In the genomic region with DNA sequence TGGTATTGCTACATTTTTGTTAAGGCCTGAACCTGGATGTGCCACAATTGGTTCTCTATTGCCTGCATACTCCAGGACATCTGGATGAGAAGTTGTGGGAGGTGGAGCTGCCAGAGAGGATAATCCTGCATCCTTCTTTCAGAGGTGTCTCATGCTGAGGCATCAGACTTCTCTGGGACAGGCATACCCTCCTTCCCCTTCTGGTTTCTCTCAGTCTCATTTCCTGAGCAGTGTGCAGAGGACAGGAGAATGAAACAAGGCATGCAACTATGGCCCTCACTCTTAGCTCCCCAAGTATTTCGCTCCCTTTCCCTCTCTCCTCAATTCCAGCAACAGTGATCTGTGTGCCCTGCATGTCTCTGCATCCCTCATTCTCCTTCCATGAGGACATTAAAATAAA, we compare ENCODE assay signal across 32 cellular contexts. TPM values are rescaled to one million over a fixed set of nuclear protein-coding genes. Genes with fewer than 3 reads are reported as not detected.
"Had no signal": no experiment of that assay in that cellular context is flagged by ENCODE, and none has a peak within 500 bp of the region (broad histone marks: within the 10 kb centered on the region; RNA-seq: fewer than 3 reads in every experiment).

No MANE protein-coding gene starts in this region.

- H3K27me3 ChIP-seq: dorsolateral prefrontal cortex, esophagus squamous epithelium, gastrocnemius medialis, heart right ventricle, left lung had no signal

- FAIRE-seq: colon, endothelial cell of umbilical vein, islet of Langerhans, keratinocyte had no signal

- H3K27ac ChIP-seq: coronary artery, dorsolateral prefrontal cortex, esophagus squamous epithelium, gastrocnemius medialis, heart right ventricle, left lung, lower lobe of right lung had no signal

- H3K4me1 ChIP-seq: esophagus squamous epithelium, gastrocnemius medialis, left lung, lower lobe of right lung had no signal

- DNase-seq: dermis blood vessel endothelial cell; dorsolateral prefrontal cortex; effector CD4-positive, alpha-beta T cell; effector memory CD4-positive, alpha-beta T cell; esophagus squamous epithelium; foreskin fibroblast; foreskin melanocyte; gastrocnemius medialis; glutamatergic neuron; head of caudate nucleus; heart right ventricle; hippocampal formation; left cardiac atrium; left lung; left ventricle myocardium superior; lower lobe of right lung; mesenchymal stem cell; mucosa of descending colon; naive B cell had no signal

- H3K9me3 ChIP-seq: gastrocnemius medialis had no signal

- H3K36me3 ChIP-seq: esophagus squamous epithelium, gastrocnemius medialis, heart right ventricle, left lung, lower lobe of right lung had no signal

- H3K4me3 ChIP-seq: coronary artery, dorsolateral prefrontal cortex, esophagus squamous epithelium, gastrocnemius medialis, heart right ventricle, left lung, lower lobe of right lung, mucosa of descending colon had no signal

RNA-seq across cellular contexts. Expression of gene RGSL1, which starts 7.6 kb away (rescaled TPM):
- total RNA-seq: dermis blood vessel endothelial cell, endothelial cell of umbilical vein, epithelial cell of proximal tubule, gastrocnemius medialis, glomerular endothelial cell, heart right ventricle, kidney epithelial cell, left cardiac atrium, left ventricle myocardium superior, lower leg skin, lower lobe of right lung, lung microvascular endothelial cell, mesenteric fat pad, mesothelial cell of epicardium, mucosa of descending colon, myocyte had no signal
- polyA plus RNA-seq: endothelial cell of umbilical vein, heart right ventricle, keratinocyte had no signal

RNA-seq across cellular contexts. Expression of gene TEDDM1, which starts 41.9 kb away (rescaled TPM):
- total RNA-seq: dermis blood vessel endothelial cell, dorsolateral prefrontal cortex, endothelial cell of umbilical vein, epithelial cell of proximal tubule, esophagus squamous epithelium, gastrocnemius medialis, glomerular endothelial cell, heart right ventricle, kidney epithelial cell, left cardiac atrium, left lung, left ventricle myocardium superior, lower leg skin, lower lobe of right lung, lung microvascular endothelial cell, mesenteric fat pad, mesothelial cell of epicardium, mucosa of descending colon, myocyte had no signal
- polyA plus RNA-seq: endothelial cell of umbilical vein, heart right ventricle, keratinocyte had no signal
